Comparison of ENCODE assay signal across 17 cellular contexts in the genomic region with DNA sequence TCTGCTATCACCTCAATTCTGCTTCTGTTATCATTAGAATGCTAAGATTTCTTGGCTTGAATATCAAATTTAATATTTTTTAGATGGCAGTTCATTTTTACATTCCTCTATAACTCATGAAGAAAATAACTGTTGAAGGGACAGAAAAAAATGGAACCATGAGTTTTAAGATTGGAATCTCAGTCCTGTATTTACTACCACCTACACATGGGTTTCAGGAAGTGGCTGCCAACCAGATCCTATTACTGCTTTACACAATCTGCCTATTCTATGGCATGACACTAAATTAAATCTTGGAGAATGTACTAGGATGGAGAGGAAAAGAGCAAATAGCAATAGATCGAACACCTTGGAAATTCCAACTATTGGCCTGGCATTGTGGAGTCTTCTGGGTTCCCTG.
DNase-seq lines count a peak whose midpoint lies in the region; ATAC-seq and TF ChIP-seq lines count a peak whose summit lies in the region.
"Had no signal": no experiment of that assay in that cellular context is flagged by ENCODE, and none has a peak within 500 bp of the region (broad histone marks: within the 10 kb centered on the region; RNA-seq: fewer than 3 reads in every experiment).

No MANE protein-coding gene starts in this region.

- no peak for TF ChIP-seq POLR2A in breast epithelium (IDR thresholded peaks at IDR 0.05)

- peaks cover 19% of the 10 kb centered on the region for H3K4me1 ChIP-seq in ACC112 (ENCODE audit: control insufficient read depth, insufficient read depth, low read length, unreplicated experiment)
- no peaks in the 10 kb centered on the region for H3K4me1 ChIP-seq in breast epithelium
- peaks cover 12% of the 10 kb centered on the region for H3K4me1 ChIP-seq in parathyroid adenoma

- intact Hi-C loops in breast epithelium (cut with DNase I; ENCODE audit: low total_unique reads), result no loop called here

- H3K27me3 Mint-ChIP-seq in mesothelial cell of epicardium (ENCODE audit: low read depth), result no peaks in the 10 kb centered on the region

- no peak for ATAC-seq in HG03139 (IDR thresholded peaks at IDR 0.05; ENCODE audit: unreplicated experiment)

- H2AFZ ChIP-seq in ACC112 (ENCODE audit: low read length, unreplicated experiment) (peak overlapping the region; percentile 12), parathyroid adenoma (peak overlapping the region; percentile 76)

- H3K36me3 ChIP-seq in ACC112 (ENCODE audit: insufficient read depth, low read length), result no peaks in the 10 kb centered on the region
- H3K36me3 ChIP-seq in breast epithelium, result no peaks in the 10 kb centered on the region
- H3K36me3 ChIP-seq in parathyroid adenoma (ENCODE audit: control insufficient read depth, insufficient read depth, low read length), result no peaks in the 10 kb centered on the region
- H3K36me3 ChIP-seq: HAP-1, tibial nerve had no signal

- no peak overlapping the region for H3K9ac ChIP-seq in parathyroid adenoma

- H3K4me3 Mint-ChIP-seq in mesothelial cell of epicardium, result no peak overlapping the region
- H3K4me3 Mint-ChIP-seq: CD8-positive, alpha-beta memory T cell; nephron progenitor cell had no signal

- no peaks in the 10 kb centered on the region for H3K27me3 ChIP-seq in ACC112 (ENCODE audit: insufficient read depth, low read length)
- no peaks in the 10 kb centered on the region for H3K27me3 ChIP-seq in breast epithelium
- H3K27me3 ChIP-seq in parathyroid adenoma (ENCODE audit: control insufficient read depth, insufficient read depth, low read length), result no peaks in the 10 kb centered on the region
- H3K27me3 ChIP-seq: tibial nerve had no signal

- H3K9me3 ChIP-seq in breast epithelium (no peaks in the 10 kb centered on the region), parathyroid adenoma (ENCODE audit: control insufficient read depth, low read length) (no peaks in the 10 kb centered on the region)
- H3K9me3 ChIP-seq: HAP-1, tibial nerve had no signal

- H3K79me2 ChIP-seq in ACC112 (ENCODE audit: control insufficient read depth, insufficient read depth, low read length, unreplicated experiment) (no peaks in the 10 kb centered on the region), parathyroid adenoma (no peaks in the 10 kb centered on the region)

- DNase-seq in HT1080 (ENCODE audit: low read depth) (peak; percentile 36), breast epithelium (ENCODE audit: low spot score in 2 of 2) (no peak), NCI-H2196 treated with DMSO at 0.1 percent for 48 hours (lab: John Stamatoyannopoulos, UW; ENCODE audit: unreplicated experiment) (no peak), mesothelial cell of epicardium (ENCODE audit: low spot score in 2 of 2, unreplicated experiment in 2 of 2) (no peak), superior temporal gyrus (ENCODE audit: extremely low spot score) (no peak)
- DNase-seq: CD8-positive, alpha-beta memory T cell; central memory CD4-positive, alpha-beta T cell; NCI-H1092 treated with DMSO at 0.1 percent for 48 hours; NCI-H69; nephron progenitor cell; stimulated activated naive CD4-positive, alpha-beta T cell had no signal

- no peak overlapping the region for H3K27ac Mint-ChIP-seq in mesothelial cell of epicardium
- H3K27ac Mint-ChIP-seq: CD8-positive, alpha-beta memory T cell; nephron progenitor cell had no signal

- H3K9me3 Mint-ChIP-seq in mesothelial cell of epicardium, result no peaks in the 10 kb centered on the region
- H3K9me3 Mint-ChIP-seq: CD8-positive, alpha-beta memory T cell; nephron progenitor cell had no signal

- H3K27ac ChIP-seq in ACC112 (ENCODE audit: low read depth, low read length) (peak overlapping the region; percentile 49), breast epithelium (peak overlapping the region; percentile 56 to 60), parathyroid adenoma (peak overlapping the region; percentile 78)
- H3K27ac ChIP-seq: SK-N-MC had no signal

- H3K4me1 Mint-ChIP-seq in mesothelial cell of epicardium, result peaks cover 21% of the 10 kb centered on the region

- H3K36me3 Mint-ChIP-seq in mesothelial cell of epicardium, result no peaks in the 10 kb centered on the region
- H3K36me3 Mint-ChIP-seq: CD8-positive, alpha-beta memory T cell had no signal

- no peak for TF ChIP-seq CTCF in breast epithelium (IDR thresholded peaks at IDR 0.05)
- no peak for TF ChIP-seq CTCF in parathyroid adenoma (IDR thresholded peaks at IDR 0.05)
- no peak for TF ChIP-seq CTCF in mesothelial cell of epicardium (IDR thresholded peaks at IDR 0.05; ENCODE audit: unreplicated experiment)

- H3K4me2 ChIP-seq in parathyroid adenoma (ENCODE audit: low read length), result no peak overlapping the region

- H3K4me3 ChIP-seq in ACC112 (ENCODE audit: low read depth, low read length) (0 out of 2 replicates have a peak overlapping the region, but pooled peaks have one; percentile 10), breast epithelium (no peak overlapping the region), parathyroid adenoma (ENCODE audit: low read depth, low read length) (no peak overlapping the region)
- H3K4me3 ChIP-seq: HAP-1, SK-N-MC, tibial nerve had no signal
